ENCODE assay signal across 15 cellular contexts in genomic region chr1:153347856-153348255, GRCh38. TPM values are rescaled to one million over a fixed set of nuclear protein-coding genes. Genes with fewer than 3 reads are reported as not detected.
DNase-seq lines count a peak whose midpoint lies in the region; ATAC-seq and TF ChIP-seq lines count a peak whose summit lies in the region.
"Had no signal": no experiment of that assay in that cellular context is flagged by ENCODE, and none has a peak within 500 bp of the region (broad histone marks: within the 10 kb centered on the region; RNA-seq: fewer than 3 reads in every experiment).

No MANE protein-coding gene starts in this region.

- no peak for ATAC-seq in HG03432 (IDR thresholded peaks at IDR 0.05; ENCODE audit: unreplicated experiment)
- ATAC-seq: SK-N-SH treated with all-trans-retinoic acid at 6 μM for 48 hours had no signal

- H3K9me3 Mint-ChIP-seq in activated CD4-positive, alpha-beta T cell treated with anti-CD3 and anti-CD28 coated beads, Interleukin-2, amount 10 ng/mL, durations not matched to agents 24 days and 14 days, result no peaks in the 10 kb centered on the region
- no peaks in the 10 kb centered on the region for H3K9me3 Mint-ChIP-seq in type B pancreatic cell
- H3K9me3 Mint-ChIP-seq: CD4-positive, CD25-positive, alpha-beta regulatory T cell had no signal

- H3K4me1 Mint-ChIP-seq in activated CD4-positive, alpha-beta T cell treated with anti-CD3 and anti-CD28 coated beads, Interleukin-2, amount 10 ng/mL, durations not matched to agents 24 days and 14 days, result peaks cover 22% of the 10 kb centered on the region
- H3K4me1 Mint-ChIP-seq in type B pancreatic cell (ENCODE audit: unreplicated experiment), result peaks cover 10% of the 10 kb centered on the region

- intact Hi-C loops in activated CD4-positive, alpha-beta T cell treated with anti-CD3 and anti-CD28 coated beads, Interleukin-2, amount 10 ng/mL, durations not matched to agents 24 days and 14 days (cut with micrococcal nuclease), result no loop called here

- H3K27me3 Mint-ChIP-seq in activated CD4-positive, alpha-beta T cell treated with anti-CD3 and anti-CD28 coated beads, Interleukin-2, amount 10 ng/mL, durations not matched to agents 24 days and 14 days, result peaks cover 34% of the 10 kb centered on the region
- H3K27me3 Mint-ChIP-seq in type B pancreatic cell, result peaks cover 27% of the 10 kb centered on the region

- peak; percentile 37 for DNase-seq in activated CD4-positive, alpha-beta T cell treated with anti-CD3 and anti-CD28 coated beads, Interleukin-2, amount 10 ng/mL, durations not matched to agents 24 days and 14 days
- no peak for DNase-seq in activated CD4-positive, alpha-beta T cell treated with anti-CD3 and anti-CD28 coated beads for 4 hours
- DNase-seq in NCI-H524 treated with DMSO at 0.1 percent for 48 hours (lab: John Stamatoyannopoulos, UW), result peak; percentile 42
- peak; percentile 18 for DNase-seq in ecto neural progenitor cell (ENCODE audit: low spot score)
- peak; percentile 29 for DNase-seq in type B pancreatic cell (ENCODE audit: extremely low spot score, unreplicated experiment)
- no peak for DNase-seq in COLO829 (ENCODE audit: low spot score)
- DNase-seq: CD4-positive, CD25-positive, alpha-beta regulatory T cell; DND-41; HCEC 1CT; NCI-H1694 treated with DMSO at 0.1 percent for 48 hours; PC-9 had no signal

- no peaks in the 10 kb centered on the region for H3K36me3 Mint-ChIP-seq in activated CD4-positive, alpha-beta T cell treated with anti-CD3 and anti-CD28 coated beads, Interleukin-2, amount 10 ng/mL, durations not matched to agents 24 days and 14 days (ENCODE audit: low read depth)
- no peaks in the 10 kb centered on the region for H3K36me3 Mint-ChIP-seq in type B pancreatic cell
- H3K36me3 Mint-ChIP-seq: CD4-positive, CD25-positive, alpha-beta regulatory T cell had no signal

- H3K27ac Mint-ChIP-seq in activated CD4-positive, alpha-beta T cell treated with anti-CD3 and anti-CD28 coated beads, Interleukin-2, amount 10 ng/mL, durations not matched to agents 24 days and 14 days, result no peak overlapping the region
- H3K27ac Mint-ChIP-seq in type B pancreatic cell, result no peak overlapping the region
- H3K27ac Mint-ChIP-seq: CD4-positive, CD25-positive, alpha-beta regulatory T cell had no signal

- H3K4me3 Mint-ChIP-seq in activated CD4-positive, alpha-beta T cell treated with anti-CD3 and anti-CD28 coated beads, Interleukin-2, amount 10 ng/mL, durations not matched to agents 24 days and 14 days, result no peak overlapping the region
- peak overlapping the region; percentile 10 for H3K4me3 Mint-ChIP-seq in type B pancreatic cell
- H3K4me3 Mint-ChIP-seq: CD4-positive, CD25-positive, alpha-beta regulatory T cell had no signal

- no peak for TF ChIP-seq CTCF in type B pancreatic cell (conservative IDR thresholded peaks at IDR 0.05)

RNA-seq across cellular contexts. Expression of gene PGLYRP4, which starts 0.8 kb away (rescaled TPM):
- not detected in 2 replicates for total RNA-seq in activated CD4-positive, alpha-beta T cell treated with anti-CD3 and anti-CD28 coated beads, Interleukin-2, amount 10 ng/mL, durations not matched to agents 24 days and 14 days
- total RNA-seq in type B pancreatic cell (ENCODE audit: low replicate concordance), result 4.4 and 5.9 TPM in 2 replicates
- total RNA-seq: HT1080, NCI-H460, PC-9 had no signal

RNA-seq across cellular contexts. Expression of gene S100A9, which starts 9.8 kb away (rescaled TPM):
- not detected in 2 replicates for total RNA-seq in activated CD4-positive, alpha-beta T cell treated with anti-CD3 and anti-CD28 coated beads, Interleukin-2, amount 10 ng/mL, durations not matched to agents 24 days and 14 days
- 1,065 and 1,707 TPM in 2 replicates for total RNA-seq in type B pancreatic cell (ENCODE audit: low replicate concordance)
- total RNA-seq: CD4-positive, CD25-positive, alpha-beta regulatory T cell; HT1080 had no signal

RNA-seq across cellular contexts. Expression of gene S100A12, which starts 27.6 kb away (rescaled TPM):
- total RNA-seq in activated CD4-positive, alpha-beta T cell treated with anti-CD3 and anti-CD28 coated beads, Interleukin-2, amount 10 ng/mL, durations not matched to agents 24 days and 14 days, result not detected in 2 replicates
- 0.62 TPM in 1 of 2 replicates, not detected in the other for total RNA-seq in type B pancreatic cell (ENCODE audit: low replicate concordance)
- total RNA-seq: CD4-positive, CD25-positive, alpha-beta regulatory T cell; HT1080; NCI-H460; PC-9 had no signal

RNA-seq across cellular contexts. Expression of gene PGLYRP3, which starts 35.1 kb away (rescaled TPM):
- total RNA-seq in activated CD4-positive, alpha-beta T cell treated with anti-CD3 and anti-CD28 coated beads, Interleukin-2, amount 10 ng/mL, durations not matched to agents 24 days and 14 days, result not detected in 2 replicates
- 0.87 and 1.3 TPM in 2 replicates for total RNA-seq in type B pancreatic cell (ENCODE audit: low replicate concordance)
- total RNA-seq: CD4-positive, CD25-positive, alpha-beta regulatory T cell; HT1080; NCI-H460; PC-9 had no signal

RNA-seq across cellular contexts. Expression of gene S100A8, which starts 43.0 kb away (rescaled TPM):
- not detected in 2 replicates for total RNA-seq in activated CD4-positive, alpha-beta T cell treated with anti-CD3 and anti-CD28 coated beads, Interleukin-2, amount 10 ng/mL, durations not matched to agents 24 days and 14 days
- 667 and 678 TPM in 2 replicates for total RNA-seq in type B pancreatic cell (ENCODE audit: low replicate concordance)
- total RNA-seq: CD4-positive, CD25-positive, alpha-beta regulatory T cell; HT1080; NCI-H460; PC-9 had no signal

Comparison
In these comparisons a context has a peak if more than half of its experiments do, and no peak if none do; other contexts are left out.
1. DNase-seq: peak in activated CD4-positive, alpha-beta T cell treated with anti-CD3 and anti-CD28 coated beads, Interleukin-2, amount 10 ng/mL, durations not matched to agents 24 days and 14 days (single experiment), NCI-H524 treated with DMSO at 0.1 percent for 48 hours (single experiment), ecto neural progenitor cell (single experiment) and type B pancreatic cell (single experiment); none in activated CD4-positive, alpha-beta T cell treated with anti-CD3 and anti-CD28 coated beads for 4 hours (0 of 2) and COLO829 (single experiment).
2. RNA of gene S100A9, which starts 9.8 kb away (total RNA-seq): 1,065 to 1,707 TPM in type B pancreatic cell; not detected in activated CD4-positive, alpha-beta T cell treated with anti-CD3 and anti-CD28 coated beads, Interleukin-2, amount 10 ng/mL, durations not matched to agents 24 days and 14 days; every median in the first group is over 1,000 times any median in the second.